In genomic region chr2:153478289-153479261, GRCh38 we compare ENCODE assay signal across 8 cellular contexts.
DNase-seq lines count a peak whose midpoint lies in the region; ATAC-seq, FAIRE-seq and TF ChIP-seq lines count a peak whose summit lies in the region.

TSS of gene RPRM (minus strand) at chr2:153478762. CDS start at chr2:153478565, 197 bp downstream.

- H3K27ac ChIP-seq in 22Rv1, result no peak within 1 kb of the TSS

- H3K27me3 Mint-ChIP-seq in memory B cell, result peaks cover 29% of the 10 kb centered on the region

- peak; percentile 92 for ATAC-seq in HG02981 (IDR thresholded peaks at IDR 0.05; ENCODE audit: unreplicated experiment)
- ATAC-seq in memory B cell (ENCODE audit: low read depth), result peak; percentile 75

- DNase-seq in GM18507 (ENCODE audit: extremely low spot score, insufficient read length, low read depth), result peak; percentile 26
- peak; percentile 95 for DNase-seq in NCI-H2171 (lab: John Stamatoyannopoulos, UW)
- DNase-seq in activated CD4-positive, alpha-beta T cell treated with anti-CD3 and anti-CD28 coated beads, Interleukin-2, amount 50 U/mL, for 4 hours, result peak; percentile 19 to 21
- DNase-seq in effector CD8-positive, alpha-beta T cell (lab: John Stamatoyannopoulos, UW), result peak; percentile 15
- DNase-seq in memory B cell (ENCODE audit: low spot score in 2 of 2), result peak; percentile 13 to 59
- DNase-seq in stimulated activated CD4-positive, alpha-beta T cell treated with anti-CD3 and anti-CD28 coated beads, TNF-alpha, amount 100 ng/mL, for 48 hours (ENCODE audit: low read depth in 3 of 3), result peak; percentile 17 to 32 (median 24)

- no peak within 1 kb of the TSS for H3K27ac Mint-ChIP-seq in memory B cell

- no peak for FAIRE-seq in GM18507 (lab: Jason Lieb, UNC)

- peak; percentile 85 for TF ChIP-seq CTCF in 22Rv1 (IDR thresholded peaks at IDR 0.05)

- no peaks in the 10 kb centered on the region for H3K9me3 Mint-ChIP-seq in memory B cell

- H3K4me1 Mint-ChIP-seq in memory B cell, result peaks cover 8% of the 10 kb centered on the region

- H3K4me3 Mint-ChIP-seq in memory B cell, result peak within 1 kb of the TSS; percentile 75

- no peaks in the 10 kb centered on the region for H3K36me3 Mint-ChIP-seq in memory B cell

Comparison
In these comparisons a context has a peak if more than half of its experiments do, and no peak if none do; other contexts are left out.
1. DNase-seq: peak in every context shown above with its lines; median percentile 95 in NCI-H2171; 36 in memory B cell; 26 in GM18507; 24 in stimulated activated CD4-positive, alpha-beta T cell treated with anti-CD3 and anti-CD28 coated beads, TNF-alpha, amount 100 ng/mL, for 48 hours; 20 in activated CD4-positive, alpha-beta T cell treated with anti-CD3 and anti-CD28 coated beads, Interleukin-2, amount 50 U/mL, for 4 hours; 15 in effector CD8-positive, alpha-beta T cell.